Comparison of ENCODE assay signal across 25 cellular contexts in the genomic region with DNA sequence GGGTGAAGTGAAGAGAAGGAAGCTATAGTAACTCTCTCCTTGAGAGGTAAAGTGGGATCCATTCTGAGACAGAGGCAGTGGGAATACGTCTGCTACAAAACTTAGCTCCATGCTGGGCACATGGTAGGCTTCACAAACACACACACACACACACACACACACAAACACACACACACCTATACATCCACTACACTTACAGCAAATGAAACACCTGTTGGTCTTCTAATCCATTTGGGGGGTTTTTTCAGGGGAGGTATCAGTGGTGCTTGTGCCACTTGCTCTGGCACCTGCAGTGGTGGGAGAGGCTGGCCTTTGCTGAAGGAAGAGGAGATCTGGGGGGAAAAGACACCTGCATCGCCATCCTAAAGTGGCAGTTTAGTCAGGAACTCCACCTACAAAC. TPM values are rescaled to one million over a fixed set of nuclear protein-coding genes. Genes with fewer than 3 reads are reported as not detected.
"Had no signal": no experiment of that assay in that cellular context is flagged by ENCODE, and none has a peak within 500 bp of the region (broad histone marks: within the 10 kb centered on the region; RNA-seq: fewer than 3 reads in every experiment).

No MANE protein-coding gene starts in this region.

- H3K27me3 Mint-ChIP-seq: naive B cell, type B pancreatic cell had no signal

- H3K4me1 ChIP-seq: esophagus muscularis mucosa, gastrocnemius medialis, psoas muscle, right lobe of liver, suprapubic skin, thyroid gland had no signal

- H3K4me1 Mint-ChIP-seq: naive B cell, nephron progenitor cell had no signal

- H3K27ac Mint-ChIP-seq: nephron progenitor cell, type B pancreatic cell had no signal

- H3K4me3 Mint-ChIP-seq: naive B cell, nephron progenitor cell, type B pancreatic cell had no signal

- H3K9me3 Mint-ChIP-seq: nephron progenitor cell; stimulated activated effector memory CD8-positive, alpha-beta T cell treated with anti-CD3 and anti-CD28 coated beads, Interleukin-12 subunit alpha, Interleukin-12 subunit beta, amount 100 ng/mL, for 72 hours; type B pancreatic cell had no signal

- H3K4me3 ChIP-seq: esophagus muscularis mucosa, gastrocnemius medialis, heart right ventricle, psoas muscle, right lobe of liver, suprapubic skin, thyroid gland had no signal

- H3K9me3 ChIP-seq: esophagus muscularis mucosa, gastrocnemius medialis, heart right ventricle, neutrophil, psoas muscle, right lobe of liver, suprapubic skin, thyroid gland had no signal

- DNase-seq: effector memory CD4-positive, alpha-beta T cell; gastrocnemius medialis; heart right ventricle; hypothalamus; kidney glomerular epithelial cell; mesendoderm; naive B cell; nephron progenitor cell; psoas muscle; retina; right lobe of liver; stimulated activated CD4-positive, alpha-beta T cell treated with anti-CD3 and anti-CD28 coated beads, Interleukin-4, amount 100 ng/mL, for 1 hour; stimulated activated CD8-positive, alpha-beta memory T cell treated with anti-CD3 and anti-CD28 coated beads, Interleukin-4, amount 100 ng/mL, for 48 hours; stimulated activated naive CD8-positive, alpha-beta T cell treated with anti-CD3 and anti-CD28 coated beads, Interleukin-15, Interleukin-2, amounts not matched to agents 100 U/mL and 50 U/mL, for 24 hours; thyroid gland had no signal

- ATAC-seq: gastrocnemius medialis; heart right ventricle; psoas muscle; right lobe of liver; stimulated activated effector memory CD8-positive, alpha-beta T cell treated with anti-CD3 and anti-CD28 coated beads, Interleukin-12 subunit alpha, Interleukin-12 subunit beta, amount 100 ng/mL, for 72 hours; stimulated activated naive CD8-positive, alpha-beta T cell treated with anti-CD3 and anti-CD28 coated beads, Interleukin-15, Interleukin-2, amounts not matched to agents 100 U/mL and 50 U/mL, for 24 hours had no signal

- H3K27ac ChIP-seq: epithelial cell of prostate, esophagus muscularis mucosa, gastrocnemius medialis, heart right ventricle, neutrophil, psoas muscle, right lobe of liver, suprapubic skin, thyroid gland had no signal

- H3K27me3 ChIP-seq: esophagus muscularis mucosa, gastrocnemius medialis, heart right ventricle, neutrophil, right lobe of liver, suprapubic skin, thyroid gland had no signal

- H3K36me3 ChIP-seq: right lobe of liver had no signal

RNA-seq across cellular contexts. Expression of a gene that starts 42.4 kb away (rescaled TPM):
- total RNA-seq: esophagus muscularis mucosa, fibroblast of villous mesenchyme, gastrocnemius medialis, heart right ventricle, liver, lung microvascular endothelial cell, osteoblast, psoas muscle, thyroid gland had no signal
